Comparison of ENCODE assay signal across 27 cellular contexts in genomic region chr1:5586629-5587028, GRCh38.
DNase-seq lines count a peak whose midpoint lies in the region; ATAC-seq, FAIRE-seq and TF ChIP-seq lines count a peak whose summit lies in the region.
"Had no signal": no experiment of that assay in that cellular context is flagged by ENCODE, and none has a peak within 500 bp of the region (broad histone marks: within the 10 kb centered on the region; RNA-seq: fewer than 3 reads in every experiment).

No MANE protein-coding gene starts in this region.

- no peak for ATAC-seq in activated CD8-positive, alpha-beta memory T cell treated with anti-CD3 and anti-CD28 coated beads, Interleukin-2, amount 10 ng/mL, durations not matched to agents 7 days and 5 days
- no peak for ATAC-seq in HG03175 (IDR thresholded peaks at IDR 0.05; ENCODE audit: unreplicated experiment)
- ATAC-seq: A549, GM12878 had no signal

- H3K27me3 Mint-ChIP-seq in activated CD8-positive, alpha-beta memory T cell treated with anti-CD3 and anti-CD28 coated beads, Interleukin-2, amount 10 ng/mL, durations not matched to agents 7 days and 5 days: peaks cover 4% of the 10 kb centered on the region
- H3K27me3 Mint-ChIP-seq in osteocyte (ENCODE audit: unreplicated experiment): no peaks in the 10 kb centered on the region

- H2AK5ac ChIP-seq in H1 (ENCODE audit: low read depth, low read length): no peak overlapping the region

- H3K27ac ChIP-seq in H1 (ENCODE audit: low read depth, low read length) (no peak overlapping the region), vagina (no peak overlapping the region)
- H3K27ac ChIP-seq: A549; BLaER1 treated with 17β-estradiol and CSF1 and Interleukin-3, amounts not matched to agents 10 nM and 100 nM; GM23248 had no signal

- H3K27ac Mint-ChIP-seq in activated CD8-positive, alpha-beta memory T cell treated with anti-CD3 and anti-CD28 coated beads, Interleukin-2, amount 10 ng/mL, durations not matched to agents 7 days and 5 days: no peak overlapping the region
- H3K27ac Mint-ChIP-seq in osteocyte (ENCODE audit: unreplicated experiment): no peak overlapping the region
- H3K27ac Mint-ChIP-seq: CD14-positive monocyte; CD4-positive, alpha-beta T cell; HFFc6 had no signal

- peak; percentile 11 for DNase-seq in activated CD8-positive, alpha-beta memory T cell treated with anti-CD3 and anti-CD28 coated beads, Interleukin-2, amount 10 ng/mL, durations not matched to agents 7 days and 5 days
- no peak for DNase-seq in activated CD8-positive, alpha-beta memory T cell treated with anti-CD3 and anti-CD28 coated beads, Interleukin-2, amount 50 U/mL, for 48 hours
- no peak for DNase-seq in H1 (ENCODE audit: low read depth in 1 of 2, low spot score in 2 of 2)
- DNase-seq in osteocyte (ENCODE audit: extremely low spot score, unreplicated experiment): peak; percentile 21
- DNase-seq in vagina (ENCODE audit: extremely low spot score in 2 of 2): peak; percentile 64 to 79
- no peak for DNase-seq in cerebellum (ENCODE audit: low spot score)
- DNase-seq in amniotic stem cell (lab: John Stamatoyannopoulos, UW): no peak
- DNase-seq: 8988T; ACHN; AML-193; BE2C; CD8-positive, alpha-beta memory T cell; DMS 273 treated with DMSO at 0.1 percent for 48 hours; DMS79; EL; GDM1; GM23248; HFFc6 had no signal

- peak overlapping the region; percentile 8; the same call in 1 of the 2 replicates for H2BK5ac ChIP-seq in H1 (ENCODE audit: low read depth, low read length)

- FAIRE-seq in H1 (lab: Jason Lieb, UNC): no peak
- FAIRE-seq: A549, D721Med, GM12878, GM19239 had no signal

- H3K9me3 ChIP-seq in H1 (ENCODE audit: insufficient read depth in 2 of 2, low read depth in 1 of 2, low read length in 1 of 2): peaks cover 0 to 2% of the 10 kb centered on the region in 2 experiments; a peak in 1 of 4 replicates
- H3K9me3 ChIP-seq in vagina: no peaks in the 10 kb centered on the region
- H3K9me3 ChIP-seq: BE2C, HAP-1 had no signal

- TF ChIP-seq CTCF in H1 (IDR thresholded peaks at IDR 0.05; ENCODE audit: control extremely low read depth in 1 of 3, insufficient read depth in 1 of 3, low read depth in 1 of 3, low read length in 3 of 3) (no peak), osteocyte (IDR thresholded peaks at IDR 0.05) (no peak), vagina (IDR thresholded peaks at IDR 0.05) (no peak)

- WGBS in H1 (ENCODE audit: extremely low coverage in 1 of 2, insufficient coverage in 1 of 2, insufficient read length in 1 of 2, insufficient replicate concordance in 2 of 2, low coverage in 1 of 2, low lambda C conversion rate in 2 of 2, missing lambda C conversion rate in 1 of 2), 2 experiments: 92% methylated on average over 4 of the region's 4 CpGs; no CpG with 5 or more reads in 1 of the 2 experiments

- no peak overlapping the region for H3K23ac ChIP-seq in H1 (ENCODE audit: insufficient read length)

- H3K9me3 Mint-ChIP-seq in activated CD8-positive, alpha-beta memory T cell treated with anti-CD3 and anti-CD28 coated beads, Interleukin-2, amount 10 ng/mL, durations not matched to agents 7 days and 5 days (ENCODE audit: low read depth): peaks cover 6% of the 10 kb centered on the region
- H3K9me3 Mint-ChIP-seq in osteocyte (ENCODE audit: unreplicated experiment): peaks cover 58% of the 10 kb centered on the region

- H2BK12ac ChIP-seq in H1 (ENCODE audit: low read depth, low read length): no peak overlapping the region; the same call in 1 of the 2 replicates

- H2AFZ ChIP-seq in H1 (ENCODE audit: low read length): no peak overlapping the region
- H2AFZ ChIP-seq: GM23248 had no signal

- H3K4me2 ChIP-seq in H1 (ENCODE audit: insufficient read depth in 1 of 2, low read depth in 2 of 2, low read length in 2 of 2): no peak overlapping the region
- H3K4me2 ChIP-seq: A549 had no signal

- no peaks in the 10 kb centered on the region for H3K79me2 ChIP-seq in H1 (ENCODE audit: control insufficient read depth in 1 of 2, insufficient read depth in 2 of 2, low read length in 2 of 2)

- no peak for TF ChIP-seq POLR2A in H1 (IDR thresholded peaks at IDR 0.05; ENCODE audit: control extremely low read depth in 1 of 2, low read depth in 2 of 2, low read length in 2 of 2)
- no peak for TF ChIP-seq POLR2A in vagina (IDR thresholded peaks at IDR 0.05)

- no peak overlapping the region for H3K9ac ChIP-seq in H1 (replicated peaks in 1 of 4; ENCODE audit: extremely low read depth in 1 of 4, low read depth in 3 of 4, low read length in 3 of 4)
- H3K9ac ChIP-seq: BLaER1 treated with 17β-estradiol and CSF1 and Interleukin-3, amounts not matched to agents 10 nM and 100 nM; GM23248 had no signal

- H4K20me1 ChIP-seq in H1 (replicated peaks in 1 of 2; ENCODE audit: control insufficient read depth in 1 of 2, insufficient read depth in 2 of 2, low read length in 2 of 2): no peaks in the 10 kb centered on the region
- H4K20me1 ChIP-seq: BLaER1 treated with 17β-estradiol and CSF1 and Interleukin-3, amounts not matched to agents 10 nM and 100 nM had no signal

- H3K36me3 ChIP-seq in H1 (ENCODE audit: control insufficient read depth in 2 of 4, insufficient read depth in 4 of 4, low read length in 3 of 4) (no peaks in the 10 kb centered on the region), vagina (no peaks in the 10 kb centered on the region)
- H3K36me3 ChIP-seq: BE2C; BLaER1 treated with 17β-estradiol and CSF1 and Interleukin-3, amounts not matched to agents 10 nM and 100 nM; HAP-1 had no signal

- POLR2A ChIA-PET in H1 (lab: Charles Lee; ENCODE audit: partially characterized antibody): no interaction called here

- TF ChIP-seq RAD21 in H1 (IDR thresholded peaks at IDR 0.05 in 1 of 2, conservative IDR thresholded peaks at IDR 0.05 in 1 of 2; ENCODE audit: low read depth in 2 of 2, low read length in 2 of 2): no peak

- no peaks in the 10 kb centered on the region for H3K36me3 Mint-ChIP-seq in activated CD8-positive, alpha-beta memory T cell treated with anti-CD3 and anti-CD28 coated beads, Interleukin-2, amount 10 ng/mL, durations not matched to agents 7 days and 5 days
- H3K36me3 Mint-ChIP-seq in osteocyte (ENCODE audit: unreplicated experiment): no peaks in the 10 kb centered on the region
- H3K36me3 Mint-ChIP-seq: CD14-positive monocyte; CD8-positive, alpha-beta memory T cell had no signal

- no peak overlapping the region for H3K56ac ChIP-seq in H1 (replicated peaks; ENCODE audit: insufficient read length, low read depth, low read length)

- no peak overlapping the region for H4K91ac ChIP-seq in H1 (replicated peaks; ENCODE audit: insufficient read length, low read length)

- CTCF ChIA-PET in activated CD8-positive, alpha-beta memory T cell treated with anti-CD3 and anti-CD28 coated beads, Interleukin-2, amount 10 ng/mL, durations not matched to agents 7 days and 5 days (lab: Charles Lee): no interaction called here
- CTCF ChIA-PET in H1 (lab: Charles Lee; ENCODE audit: partially characterized antibody): interaction anchor here (0.5 to 1.0 kb wide), 2 partner anchors 13 to 72 kb away, joined by 3 read pairs; no protein-coding TSS in a partner anchor

- intact Hi-C loops in vagina (cut with DNase I): no loop called here

- no peak for TF ChIP-seq EP300 in H1 (IDR thresholded peaks at IDR 0.05; ENCODE audit: borderline replicate concordance in 1 of 2, low read depth in 2 of 2, low read length in 2 of 2)

- H3K27me3 ChIP-seq in H1 (replicated peaks in 1 of 4; ENCODE audit: control insufficient read depth in 3 of 4, extremely low read depth in 1 of 4, insufficient read depth in 3 of 4, low read length in 3 of 4): no peaks in the 10 kb centered on the region
- H3K27me3 ChIP-seq in vagina: no peaks in the 10 kb centered on the region
- H3K27me3 ChIP-seq: BE2C; BLaER1 treated with 17β-estradiol and CSF1 and Interleukin-3, amounts not matched to agents 10 nM and 100 nM had no signal

- no peak overlapping the region for H3K4me3 Mint-ChIP-seq in activated CD8-positive, alpha-beta memory T cell treated with anti-CD3 and anti-CD28 coated beads, Interleukin-2, amount 10 ng/mL, durations not matched to agents 7 days and 5 days
- H3K4me3 Mint-ChIP-seq in osteocyte (ENCODE audit: unreplicated experiment): no peak overlapping the region
- H3K4me3 Mint-ChIP-seq: CD14-positive monocyte; CD4-positive, alpha-beta T cell; CD8-positive, alpha-beta memory T cell; HFFc6 had no signal

- 0 out of 2 replicates have a peak overlapping the region, but pooled peaks have one; percentile 31 for H2BK15ac ChIP-seq in H1 (ENCODE audit: low read length)

- H3K79me1 ChIP-seq in H1 (ENCODE audit: low read depth, low read length): no peaks in the 10 kb centered on the region

- H3K4me1 Mint-ChIP-seq in activated CD8-positive, alpha-beta memory T cell treated with anti-CD3 and anti-CD28 coated beads, Interleukin-2, amount 10 ng/mL, durations not matched to agents 7 days and 5 days: no peaks in the 10 kb centered on the region
- no peaks in the 10 kb centered on the region for H3K4me1 Mint-ChIP-seq in osteocyte (ENCODE audit: unreplicated experiment)
- H3K4me1 Mint-ChIP-seq: CD14-positive monocyte; CD8-positive, alpha-beta memory T cell had no signal

- H4K5ac ChIP-seq in H1 (ENCODE audit: insufficient read length, low read depth, low read length): no peak overlapping the region

- H3K23me2 ChIP-seq in H1 (ENCODE audit: low read depth, low read length): no peaks in the 10 kb centered on the region

- no peak overlapping the region for H2BK120ac ChIP-seq in H1 (replicated peaks; ENCODE audit: low read depth, low read length)

- H3K4ac ChIP-seq in H1 (replicated peaks; ENCODE audit: insufficient read length, low read depth, low read length): no peak overlapping the region

- H3K4me3 ChIP-seq in H1 (ENCODE audit: extremely low read depth in 1 of 4, insufficient read depth in 2 of 4, low read depth in 3 of 4, low read length in 4 of 4) (no peak overlapping the region), vagina (no peak overlapping the region)
- H3K4me3 ChIP-seq: A549; BLaER1 treated with 17β-estradiol and CSF1 and Interleukin-3, amounts not matched to agents 10 nM and 100 nM; GM12878; GM23248; HAP-1 had no signal

- no peak overlapping the region for H2BK20ac ChIP-seq in H1 (ENCODE audit: low read length)

- H3K4me1 ChIP-seq in H1 (replicated peaks in 1 of 4; ENCODE audit: control insufficient read depth in 3 of 4, insufficient read depth in 4 of 4, low read length in 3 of 4): peaks cover 0 to 2% (median 0%) of the 10 kb centered on the region in 4 experiments; a peak in 1 of 7 replicates
- no peaks in the 10 kb centered on the region for H3K4me1 ChIP-seq in vagina
- H3K4me1 ChIP-seq: A549, BE2C, HAP-1 had no signal

- H3K14ac ChIP-seq in H1 (ENCODE audit: insufficient read length): no peak overlapping the region

- H4K8ac ChIP-seq in H1 (ENCODE audit: extremely low read depth, insufficient read depth, low read length): no peak overlapping the region

- H3K18ac ChIP-seq in H1 (ENCODE audit: extremely low read depth, low read length): no peak overlapping the region

TF ChIP-seq in H1, 55 proteins besides CTCF, POLR2A, EP300 and RAD21 (continues in another document):
- TF ChIP-seq ASH2L (IDR thresholded peaks at IDR 0.05; ENCODE audit: low read length) (no peak), SIX5 (IDR thresholded peaks at IDR 0.05; ENCODE audit: low read depth, low read length) (no peak), TEAD4 (IDR thresholded peaks at IDR 0.05; ENCODE audit: low read depth, low read length) (no peak), RFX5 (IDR thresholded peaks at IDR 0.05; ENCODE audit: borderline replicate concordance, low read depth, low read length) (no peak)

Comparison
In these comparisons a context has a peak if more than half of its experiments do, and no peak if none do; other contexts are left out.
1. DNase-seq: peak in activated CD8-positive, alpha-beta memory T cell treated with anti-CD3 and anti-CD28 coated beads, Interleukin-2, amount 10 ng/mL, durations not matched to agents 7 days and 5 days (single experiment), osteocyte (single experiment) and vagina (2 of 2); none in activated CD8-positive, alpha-beta memory T cell treated with anti-CD3 and anti-CD28 coated beads, Interleukin-2, amount 50 U/mL, for 48 hours (single experiment), H1 (0 of 2), cerebellum (single experiment) and amniotic stem cell (single experiment).